Comparison of ENCODE assay signal across 11 cellular contexts in the genomic region with DNA sequence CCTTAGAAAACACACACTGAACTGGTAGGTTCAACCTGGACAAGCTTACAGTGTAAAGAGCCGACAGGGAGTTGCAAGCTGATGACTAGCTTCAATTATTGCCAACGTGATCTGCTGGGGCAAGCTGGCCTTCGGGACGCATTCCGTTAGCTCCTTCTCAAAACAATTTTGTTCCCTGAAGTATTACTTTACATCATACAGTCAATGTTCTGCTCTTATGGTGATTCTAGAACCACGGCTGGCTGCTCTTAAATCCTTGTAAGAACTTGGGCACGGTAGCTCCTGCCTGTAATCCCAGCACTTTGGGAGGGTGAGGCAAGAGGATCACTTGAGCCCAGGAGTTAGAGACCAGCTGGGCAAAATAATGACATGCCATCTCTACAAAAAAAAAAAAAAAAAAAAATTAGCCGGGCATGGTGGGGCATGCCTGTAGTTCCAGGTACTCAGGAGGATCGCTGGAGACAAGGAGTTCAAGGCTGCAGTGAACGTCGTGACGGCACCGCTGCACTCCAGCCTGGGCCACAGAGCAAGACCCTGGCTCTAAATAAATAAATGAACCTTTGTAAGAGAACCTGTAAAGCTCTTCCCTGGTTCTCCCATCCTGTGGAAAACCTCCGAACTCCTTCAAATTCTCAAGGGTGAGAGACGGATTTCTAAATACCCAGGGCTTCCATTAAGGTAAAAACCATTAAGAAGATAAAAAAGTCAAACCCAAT. TPM values are rescaled to one million over a fixed set of nuclear protein-coding genes. Genes with fewer than 3 reads are reported as not detected.
DNase-seq lines count a peak whose midpoint lies in the region; ATAC-seq and TF ChIP-seq lines count a peak whose summit lies in the region.
"Had no signal": no experiment of that assay in that cellular context is flagged by ENCODE, and none has a peak within 500 bp of the region (broad histone marks: within the 10 kb centered on the region; RNA-seq: fewer than 3 reads in every experiment).

No MANE protein-coding gene starts in this region.

- WGBS in HUES64 = 92% methylated on average over 15 of the region's 15 CpGs
- WGBS in body of pancreas, 2 donors = 53 to 88% methylated on average over 15 of the region's 15 CpGs
- WGBS in sigmoid colon, 2 donors = 93 to 95% methylated on average over 15 of the region's 15 CpGs

- no peak for DNase-seq in body of pancreas
- no peak for DNase-seq in mesothelial cell of epicardium (ENCODE audit: low spot score in 2 of 2, unreplicated experiment in 2 of 2)
- DNase-seq in sigmoid colon = no peak
- no peak for DNase-seq in NK-92 (lab: John Stamatoyannopoulos, UW; ENCODE audit: unreplicated experiment)
- DNase-seq: mucosa of descending colon, NCI-H1105 had no signal

- ATAC-seq in body of pancreas (no peak), GM21717 (IDR thresholded peaks at IDR 0.05; ENCODE audit: unreplicated experiment) (no peak), HG02759 (IDR thresholded peaks at IDR 0.05; ENCODE audit: unreplicated experiment) (no peak)
- ATAC-seq: mucosa of descending colon had no signal

- H3K4me1 Mint-ChIP-seq in mesothelial cell of epicardium = peaks cover 11% of the 10 kb centered on the region

- H3K27ac Mint-ChIP-seq in mesothelial cell of epicardium = no peak overlapping the region

- H3K27me3 ChIP-seq in BLaER1 = no peaks in the 10 kb centered on the region
- peaks cover 16% of the 10 kb centered on the region for H3K27me3 ChIP-seq in HUES64 (ENCODE audit: insufficient read depth, low read length)
- H3K27me3 ChIP-seq in body of pancreas = no peaks in the 10 kb centered on the region
- H3K27me3 ChIP-seq in sigmoid colon = no peaks in the 10 kb centered on the region

- H3K4me3 Mint-ChIP-seq in mesothelial cell of epicardium = peak overlapping the region; percentile 61

- peaks cover 10% of the 10 kb centered on the region for H3K9me3 Mint-ChIP-seq in mesothelial cell of epicardium

- H3K4me1 ChIP-seq in BLaER1 = peaks cover 28% of the 10 kb centered on the region
- peaks cover 9% of the 10 kb centered on the region; the same call in 1 of the 2 replicates for H3K4me1 ChIP-seq in HUES64 (ENCODE audit: insufficient read depth, low read length)
- H3K4me1 ChIP-seq in body of pancreas = peaks cover 42% of the 10 kb centered on the region
- peaks cover 0 to 11% (median 8%) of the 10 kb centered on the region in 4 donors for H3K4me1 ChIP-seq in sigmoid colon

- TF ChIP-seq EP300 in sigmoid colon (IDR thresholded peaks at IDR 0.05) = no peak

- peaks cover 19% of the 10 kb centered on the region; the same call in 1 of the 2 replicates for H4K20me1 ChIP-seq in BLaER1

- peak overlapping the region; percentile 99; the same call in 1 of the 2 replicates for H3K4me2 ChIP-seq in BLaER1

- H3K36me3 Mint-ChIP-seq in mesothelial cell of epicardium = peaks cover 22% of the 10 kb centered on the region

- TF ChIP-seq CTCF in body of pancreas (IDR thresholded peaks at IDR 0.05) (no peak), mesothelial cell of epicardium (IDR thresholded peaks at IDR 0.05; ENCODE audit: unreplicated experiment) (no peak), sigmoid colon (IDR thresholded peaks at IDR 0.05) (no peak)

- intact Hi-C loops in body of pancreas (cut with DNase I) = no loop called here
- intact Hi-C loops in sigmoid colon (cut with DNase I) = no loop called here

- TF ChIP-seq POLR2A in body of pancreas (IDR thresholded peaks at IDR 0.05) (no peak), sigmoid colon (IDR thresholded peaks at IDR 0.05) (no peak)

- H3K27ac ChIP-seq in BLaER1 (no peak overlapping the region), HUES64 (ENCODE audit: low read depth, low read length) (no peak overlapping the region), body of pancreas (peak overlapping the region in 3 of 4 donors; percentile 1 to 94 (median 18)), sigmoid colon (peak overlapping the region in 2 of 4 donors; percentile 88)

- no peak overlapping the region for H3K9ac ChIP-seq in BLaER1
- no peak overlapping the region for H3K9ac ChIP-seq in HUES64 (ENCODE audit: low read depth, low read length)

- peaks cover 21% of the 10 kb centered on the region for H3K36me3 ChIP-seq in BLaER1
- peaks cover 13% of the 10 kb centered on the region; the same call in 1 of the 2 replicates for H3K36me3 ChIP-seq in HUES64 (ENCODE audit: insufficient read depth, low read length)
- H3K36me3 ChIP-seq in body of pancreas (replicated peaks in 1 of 2; ENCODE audit: insufficient read depth in 1 of 2, low read depth in 2 of 2) = no peaks in the 10 kb centered on the region
- peaks cover 0 to 12% (median 0%) of the 10 kb centered on the region in 4 donors for H3K36me3 ChIP-seq in sigmoid colon

- peaks cover 19% of the 10 kb centered on the region for H3K27me3 Mint-ChIP-seq in mesothelial cell of epicardium (ENCODE audit: low read depth)

- H3K9me3 ChIP-seq in BLaER1 (peaks cover 16% of the 10 kb centered on the region), HUES64 (ENCODE audit: insufficient read depth, low read depth, low read length) (peaks cover 14% of the 10 kb centered on the region; the same call in 1 of the 2 replicates), body of pancreas (peaks cover 0 to 10% (median 0%) of the 10 kb centered on the region in 3 donors), sigmoid colon (no peaks in the 10 kb centered on the region)

- no peak overlapping the region for H3K4me3 ChIP-seq in BLaER1
- peak overlapping the region; percentile 90 for H3K4me3 ChIP-seq in HUES64 (ENCODE audit: low read length)
- no peak overlapping the region for H3K4me3 ChIP-seq in body of pancreas
- no peak overlapping the region for H3K4me3 ChIP-seq in sigmoid colon
- H3K4me3 ChIP-seq: mucosa of descending colon had no signal

RNA-seq across cellular contexts. Expression of a gene that starts 2.0 kb away (rescaled TPM):
- polyA plus RNA-seq in HUES64 (2013, experiment 1 of 2) = 41.4 TPM
- 47.2 TPM for polyA plus RNA-seq in HUES64 (2013, experiment 2 of 2)
- total RNA-seq in body of pancreas (10 to 100 TPM; 12.9 to 23.3 TPM), mesothelial cell of epicardium (24.2 to 28.2 TPM (median 27.0 TPM) in 3 replicates), sigmoid colon (10 to 100 TPM; 12.8 to 22.4 (median 18.6) TPM)
- polyA plus RNA-seq in sigmoid colon = 10 to 100 TPM; 10.8 to 16.2 (median 16.1) TPM

RNA-seq across cellular contexts. Expression of a gene that starts 19.6 kb away (rescaled TPM):
- 0.45 TPM for polyA plus RNA-seq in HUES64 (2013, experiment 1 of 2)
- polyA plus RNA-seq in HUES64 (2013, experiment 2 of 2) = 0.89 TPM
- total RNA-seq in body of pancreas (under 1 TPM in 1 of 2 donors, not detected in 1; 0.52 TPM), mesothelial cell of epicardium (0.45 to 0.95 TPM (median 0.58 TPM) in 3 replicates), sigmoid colon (under 1 TPM in 2 of 4 donors, not detected in 2; under 0.01 to 0.16 TPM)
- polyA plus RNA-seq in sigmoid colon = under 1 TPM in 1 of 3 donors, not detected in 2; 0.09 TPM
- total RNA-seq: mucosa of descending colon had no signal
- polyA plus RNA-seq: CD14-positive monocyte had no signal

Comparison
In these comparisons a context has a peak if more than half of its experiments do, and no peak if none do; other contexts are left out.
1. H3K27ac ChIP-seq: peak in body of pancreas (3 of 4); none in BLaER1 (single experiment) and HUES64 (single experiment).